Comparison of ENCODE assay signal across 12 cellular contexts in the genomic region with DNA sequence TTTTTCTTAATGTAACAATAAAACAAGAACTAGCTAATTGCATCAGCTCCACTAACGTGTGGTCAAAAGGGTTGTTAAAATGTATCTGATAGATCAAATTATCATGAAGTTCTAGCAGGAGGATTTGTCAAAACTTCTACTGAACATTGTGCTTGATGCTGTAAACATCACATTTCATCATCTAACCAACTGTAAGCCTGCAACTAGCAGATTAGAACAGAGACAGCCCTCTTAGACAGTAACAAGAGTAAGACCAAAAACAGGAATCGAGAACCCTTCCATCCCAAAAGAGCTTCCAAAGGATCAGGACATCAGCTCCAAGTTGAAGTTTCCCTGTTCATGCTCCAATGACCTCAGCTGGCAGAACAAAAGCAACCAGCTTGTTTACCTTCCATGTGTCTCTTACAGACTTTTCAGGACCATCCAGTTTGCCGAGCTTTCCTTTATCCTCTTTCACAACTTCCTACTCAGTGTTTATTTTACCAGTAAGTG. TPM values are rescaled to one million over a fixed set of nuclear protein-coding genes. Genes with fewer than 3 reads are reported as not detected.
DNase-seq lines count a peak whose midpoint lies in the region; ATAC-seq, FAIRE-seq and TF ChIP-seq lines count a peak whose summit lies in the region.
"Had no signal": no experiment of that assay in that cellular context is flagged by ENCODE, and none has a peak within 500 bp of the region (broad histone marks: within the 10 kb centered on the region; RNA-seq: fewer than 3 reads in every experiment).

No MANE protein-coding gene starts in this region.

- peaks cover 4% of the 10 kb centered on the region for H3K27me3 Mint-ChIP-seq in activated naive CD4-positive, alpha-beta T cell treated with anti-CD3 and anti-CD28 coated beads for 36 hours (ENCODE audit: low read depth)

- H3K9me3 ChIP-seq in suprapubic skin = peaks cover 4% of the 10 kb centered on the region

- FAIRE-seq in bronchial epithelial cell (lab: Jason Lieb, UNC) = no peak
- FAIRE-seq: HepG2 had no signal

- peak overlapping the region; percentile 4 for H3K27ac ChIP-seq in suprapubic skin

- H3K4me1 Mint-ChIP-seq in activated naive CD4-positive, alpha-beta T cell treated with anti-CD3 and anti-CD28 coated beads for 36 hours (ENCODE audit: low read depth) = no peaks in the 10 kb centered on the region

- H3K36me3 ChIP-seq in bronchial epithelial cell (ENCODE audit: control insufficient read depth, insufficient read depth, low read length) (no peaks in the 10 kb centered on the region), suprapubic skin (no peaks in the 10 kb centered on the region)

- H3K27me3 ChIP-seq in bronchial epithelial cell (ENCODE audit: control insufficient read depth, insufficient read depth, low read length) = no peaks in the 10 kb centered on the region
- H3K27me3 ChIP-seq in suprapubic skin = no peaks in the 10 kb centered on the region

- intact Hi-C loops in activated naive CD4-positive, alpha-beta T cell treated with anti-CD3 and anti-CD28 coated beads for 36 hours (cut with micrococcal nuclease) = no loop called here

- WGBS in suprapubic skin = 58% methylated on average over 3 of the region's 3 CpGs

- TF ChIP-seq POLR2A in suprapubic skin (IDR thresholded peaks at IDR 0.05) = no peak

- H3K4me1 ChIP-seq in suprapubic skin = peaks cover 5% of the 10 kb centered on the region

- no peak overlapping the region for H3K4me3 ChIP-seq in bronchial epithelial cell (ENCODE audit: low read depth, low read length)
- H3K4me3 ChIP-seq in suprapubic skin = no peak overlapping the region

- CTCF ChIA-PET in activated naive CD4-positive, alpha-beta T cell treated with anti-CD3 and anti-CD28 coated beads for 36 hours (lab: Charles Lee) = interaction anchor here (0.6 kb wide), 1 partner anchor 170 kb away, joined by 3 read pairs; no protein-coding TSS in a partner anchor

- peak; percentile 65 for DNase-seq in SIG-M5 treated with dmso at 0.1 percent for 504 hours (lab: John Stamatoyannopoulos, UW; ENCODE audit: unreplicated experiment)
- DNase-seq in SIG-M5 (lab: John Stamatoyannopoulos, UW) = no peak
- peak; percentile 88 for DNase-seq in NCI-H510A treated with DMSO at 0.1 percent for 48 hours (lab: John Stamatoyannopoulos, UW)
- DNase-seq in bronchial epithelial cell (ENCODE audit: low read depth) = peak; percentile 83
- DNase-seq in suprapubic skin (ENCODE audit: low spot score in 2 of 2) = no peak
- DNase-seq in hippocampal formation (lab: John Stamatoyannopoulos, UW) = no peak
- DNase-seq in activated naive CD4-positive, alpha-beta T cell treated with anti-CD3 and anti-CD28 coated beads for 36 hours = no peak
- DNase-seq: GDM1; kidney glomerular epithelial cell; stimulated activated CD4-positive, alpha-beta T cell treated with anti-CD3 and anti-CD28 coated beads, Interleukin-15, amount 100 ng/mL, for 24 hours had no signal

- no peak overlapping the region for H3K27ac Mint-ChIP-seq in activated naive CD4-positive, alpha-beta T cell treated with anti-CD3 and anti-CD28 coated beads for 36 hours

- TF ChIP-seq CTCF in bronchial epithelial cell (IDR thresholded peaks at IDR 0.05; ENCODE audit: insufficient read depth, low read length, severe bottlenecking) (no peak), suprapubic skin (IDR thresholded peaks at IDR 0.05) (no peak)

- no peak for TF ChIP-seq EP300 in suprapubic skin (IDR thresholded peaks at IDR 0.05)

- peaks cover 2% of the 10 kb centered on the region for H3K36me3 Mint-ChIP-seq in activated naive CD4-positive, alpha-beta T cell treated with anti-CD3 and anti-CD28 coated beads for 36 hours (ENCODE audit: low read depth)

- no peak overlapping the region for H3K4me3 Mint-ChIP-seq in activated naive CD4-positive, alpha-beta T cell treated with anti-CD3 and anti-CD28 coated beads for 36 hours

- no peak for ATAC-seq in HG02642 (IDR thresholded peaks at IDR 0.05; ENCODE audit: poor library complexity, unreplicated experiment)
- ATAC-seq: HepG2 had no signal

- H3K9me3 Mint-ChIP-seq in activated naive CD4-positive, alpha-beta T cell treated with anti-CD3 and anti-CD28 coated beads for 36 hours = peaks cover 7% of the 10 kb centered on the region

RNA-seq across cellular contexts. Expression of gene NIBAN1, which starts 44.6 kb away (rescaled TPM):
- total RNA-seq in bronchial epithelial cell (97.4 and 169 TPM in 2 replicates), suprapubic skin (10 to 100 TPM; 13.4 to 23.9 (median 18.2) TPM)
- 1 to 10 TPM; 4.2 to 4.5 TPM for total RNA-seq in activated naive CD4-positive, alpha-beta T cell treated with anti-CD3 and anti-CD28 coated beads for 36 hours
- total RNA-seq: HepG2 had no signal

Comparison
In these comparisons a context has a peak if more than half of its experiments do, and no peak if none do; other contexts are left out.
1. DNase-seq: peak in SIG-M5 treated with dmso at 0.1 percent for 504 hours (single experiment), NCI-H510A treated with DMSO at 0.1 percent for 48 hours (single experiment) and bronchial epithelial cell (single experiment); none in SIG-M5 (single experiment), suprapubic skin (0 of 2), hippocampal formation (0 of 2) and activated naive CD4-positive, alpha-beta T cell treated with anti-CD3 and anti-CD28 coated beads for 36 hours (single experiment).